ENCODE assay signal across 3 cellular contexts in the genomic region with DNA sequence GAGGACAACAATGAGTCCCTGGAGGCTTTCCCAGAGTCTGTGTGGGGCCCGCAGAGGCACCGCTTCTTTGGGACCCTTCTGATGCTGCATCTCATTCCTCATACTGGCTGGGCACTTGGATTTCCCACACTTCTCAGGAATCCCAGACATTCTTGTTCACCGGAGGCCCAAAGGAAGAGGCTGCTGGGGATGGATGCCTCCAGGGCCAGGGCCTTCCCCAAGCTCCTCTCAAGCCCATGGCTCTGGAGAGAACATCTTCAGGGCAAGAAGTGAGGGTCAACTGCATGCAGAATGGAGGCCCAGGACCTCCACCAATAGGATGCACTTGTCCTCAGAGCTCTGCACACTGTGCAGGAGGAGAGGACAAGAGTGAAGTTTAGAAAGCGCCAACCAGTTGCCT.
TF ChIP-seq lines count a peak whose summit lies in the region.

No MANE protein-coding gene starts in this region.

TF ChIP-seq in SK-N-SH, 30 proteins besides CTCF, POLR2A, EP300 and RAD21:
- TF ChIP-seq, protein P1, sequence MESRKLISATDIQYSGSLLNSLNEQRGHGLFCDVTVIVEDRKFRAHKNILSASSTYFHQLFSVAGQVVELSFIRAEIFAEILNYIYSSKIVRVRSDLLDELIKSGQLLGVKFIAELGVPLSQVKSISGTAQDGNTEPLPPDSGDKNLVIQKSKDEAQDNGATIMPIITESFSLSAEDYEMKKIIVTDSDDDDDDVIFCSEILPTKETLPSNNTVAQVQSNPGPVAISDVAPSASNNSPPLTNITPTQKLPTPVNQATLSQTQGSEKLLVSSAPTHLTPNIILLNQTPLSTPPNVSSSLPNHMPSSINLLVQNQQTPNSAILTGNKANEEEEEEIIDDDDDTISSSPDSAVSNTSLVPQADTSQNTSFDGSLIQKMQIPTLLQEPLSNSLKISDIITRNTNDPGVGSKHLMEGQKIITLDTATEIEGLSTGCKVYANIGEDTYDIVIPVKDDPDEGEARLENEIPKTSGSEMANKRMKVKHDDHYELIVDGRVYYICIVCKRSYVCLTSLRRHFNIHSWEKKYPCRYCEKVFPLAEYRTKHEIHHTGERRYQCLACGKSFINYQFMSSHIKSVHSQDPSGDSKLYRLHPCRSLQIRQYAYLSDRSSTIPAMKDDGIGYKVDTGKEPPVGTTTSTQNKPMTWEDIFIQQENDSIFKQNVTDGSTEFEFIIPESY (IDR thresholded peaks at IDR 0.05; ENCODE audit: borderline replicate concordance, low read depth), result no peak
- TF ChIP-seq EZH2phosphoT487 (IDR thresholded peaks at IDR 0.05; ENCODE audit: borderline replicate concordance, low read depth), result no peak
- TF ChIP-seq TCF12 (IDR thresholded peaks at IDR 0.05), result no peak
- TF ChIP-seq NRF1 (IDR thresholded peaks at IDR 0.05; ENCODE audit: low read depth, low read length), result no peak
- no peak for TF ChIP-seq GABPA (IDR thresholded peaks at IDR 0.05; ENCODE audit: low read depth)
- TF ChIP-seq FOXM1 (IDR thresholded peaks at IDR 0.05; ENCODE audit: low read depth), result no peak
- TF ChIP-seq JUND (IDR thresholded peaks at IDR 0.05), result no peak
- TF ChIP-seq, protein P2, sequence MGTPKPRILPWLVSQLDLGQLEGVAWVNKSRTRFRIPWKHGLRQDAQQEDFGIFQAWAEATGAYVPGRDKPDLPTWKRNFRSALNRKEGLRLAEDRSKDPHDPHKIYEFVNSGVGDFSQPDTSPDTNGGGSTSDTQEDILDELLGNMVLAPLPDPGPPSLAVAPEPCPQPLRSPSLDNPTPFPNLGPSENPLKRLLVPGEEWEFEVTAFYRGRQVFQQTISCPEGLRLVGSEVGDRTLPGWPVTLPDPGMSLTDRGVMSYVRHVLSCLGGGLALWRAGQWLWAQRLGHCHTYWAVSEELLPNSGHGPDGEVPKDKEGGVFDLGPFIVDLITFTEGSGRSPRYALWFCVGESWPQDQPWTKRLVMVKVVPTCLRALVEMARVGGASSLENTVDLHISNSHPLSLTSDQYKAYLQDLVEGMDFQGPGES (IDR thresholded peaks at IDR 0.05; ENCODE audit: low read depth, low read length), result no peak
- TF ChIP-seq NFIC (IDR thresholded peaks at IDR 0.05; ENCODE audit: borderline replicate concordance), result no peak
- TF ChIP-seq TAF1 (IDR thresholded peaks at IDR 0.05; ENCODE audit: borderline replicate concordance, low read depth, low read length), result no peak
- no peak for TF ChIP-seq SMC3 (IDR thresholded peaks at IDR 0.05; ENCODE audit: low read depth, low read length)
- no peak for TF ChIP-seq ELF1 (IDR thresholded peaks at IDR 0.05)
- no peak for TF ChIP-seq TEAD4 (IDR thresholded peaks at IDR 0.05; ENCODE audit: borderline replicate concordance, insufficient read depth)
- no peak for TF ChIP-seq FOXJ3 (CRISPR knock-in tag; IDR thresholded peaks at IDR 0.05)
- TF ChIP-seq, protein P3, sequence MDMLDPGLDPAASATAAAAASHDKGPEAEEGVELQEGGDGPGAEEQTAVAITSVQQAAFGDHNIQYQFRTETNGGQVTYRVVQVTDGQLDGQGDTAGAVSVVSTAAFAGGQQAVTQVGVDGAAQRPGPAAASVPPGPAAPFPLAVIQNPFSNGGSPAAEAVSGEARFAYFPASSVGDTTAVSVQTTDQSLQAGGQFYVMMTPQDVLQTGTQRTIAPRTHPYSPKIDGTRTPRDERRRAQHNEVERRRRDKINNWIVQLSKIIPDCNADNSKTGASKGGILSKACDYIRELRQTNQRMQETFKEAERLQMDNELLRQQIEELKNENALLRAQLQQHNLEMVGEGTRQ (IDR thresholded peaks at IDR 0.05; ENCODE audit: borderline replicate concordance, low read depth, low read length), result no peak
- TF ChIP-seq MXI1 (IDR thresholded peaks at IDR 0.05; ENCODE audit: low read depth, low read length), result no peak
- TF ChIP-seq FOSL2 (IDR thresholded peaks at IDR 0.05; ENCODE audit: borderline replicate concordance, low read depth), result no peak

TF ChIP-seq in SK-N-SH treated with all-trans-retinoic acid at 6 μM for 48 hours, 23 proteins besides CTCF, POLR2A, EP300 and RAD21 (continues in another document):
- TF ChIP-seq, protein P4, sequence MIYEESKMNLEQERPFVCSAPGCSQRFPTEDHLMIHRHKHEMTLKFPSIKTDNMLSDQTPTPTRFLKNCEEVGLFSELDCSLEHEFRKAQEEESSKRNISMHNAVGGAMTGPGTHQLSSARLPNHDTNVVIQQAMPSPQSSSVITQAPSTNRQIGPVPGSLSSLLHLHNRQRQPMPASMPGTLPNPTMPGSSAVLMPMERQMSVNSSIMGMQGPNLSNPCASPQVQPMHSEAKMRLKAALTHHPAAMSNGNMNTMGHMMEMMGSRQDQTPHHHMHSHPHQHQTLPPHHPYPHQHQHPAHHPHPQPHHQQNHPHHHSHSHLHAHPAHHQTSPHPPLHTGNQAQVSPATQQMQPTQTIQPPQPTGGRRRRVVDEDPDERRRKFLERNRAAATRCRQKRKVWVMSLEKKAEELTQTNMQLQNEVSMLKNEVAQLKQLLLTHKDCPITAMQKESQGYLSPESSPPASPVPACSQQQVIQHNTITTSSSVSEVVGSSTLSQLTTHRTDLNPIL (CRISPR knock-in tag; IDR thresholded peaks at IDR 0.05; ENCODE audit: low read depth), result no peak
- TF ChIP-seq, protein P5, sequence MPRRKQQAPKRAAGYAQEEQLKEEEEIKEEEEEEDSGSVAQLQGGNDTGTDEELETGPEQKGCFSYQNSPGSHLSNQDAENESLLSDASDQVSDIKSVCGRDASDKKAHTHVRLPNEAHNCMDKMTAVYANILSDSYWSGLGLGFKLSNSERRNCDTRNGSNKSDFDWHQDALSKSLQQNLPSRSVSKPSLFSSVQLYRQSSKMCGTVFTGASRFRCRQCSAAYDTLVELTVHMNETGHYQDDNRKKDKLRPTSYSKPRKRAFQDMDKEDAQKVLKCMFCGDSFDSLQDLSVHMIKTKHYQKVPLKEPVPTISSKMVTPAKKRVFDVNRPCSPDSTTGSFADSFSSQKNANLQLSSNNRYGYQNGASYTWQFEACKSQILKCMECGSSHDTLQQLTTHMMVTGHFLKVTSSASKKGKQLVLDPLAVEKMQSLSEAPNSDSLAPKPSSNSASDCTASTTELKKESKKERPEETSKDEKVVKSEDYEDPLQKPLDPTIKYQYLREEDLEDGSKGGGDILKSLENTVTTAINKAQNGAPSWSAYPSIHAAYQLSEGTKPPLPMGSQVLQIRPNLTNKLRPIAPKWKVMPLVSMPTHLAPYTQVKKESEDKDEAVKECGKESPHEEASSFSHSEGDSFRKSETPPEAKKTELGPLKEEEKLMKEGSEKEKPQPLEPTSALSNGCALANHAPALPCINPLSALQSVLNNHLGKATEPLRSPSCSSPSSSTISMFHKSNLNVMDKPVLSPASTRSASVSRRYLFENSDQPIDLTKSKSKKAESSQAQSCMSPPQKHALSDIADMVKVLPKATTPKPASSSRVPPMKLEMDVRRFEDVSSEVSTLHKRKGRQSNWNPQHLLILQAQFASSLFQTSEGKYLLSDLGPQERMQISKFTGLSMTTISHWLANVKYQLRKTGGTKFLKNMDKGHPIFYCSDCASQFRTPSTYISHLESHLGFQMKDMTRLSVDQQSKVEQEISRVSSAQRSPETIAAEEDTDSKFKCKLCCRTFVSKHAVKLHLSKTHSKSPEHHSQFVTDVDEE (CRISPR knock-in tag; IDR thresholded peaks at IDR 0.05), result no peak
- TF ChIP-seq SNAI2 (CRISPR knock-in tag; IDR thresholded peaks at IDR 0.05) (no peak), ZFP30 (CRISPR knock-in tag; IDR thresholded peaks at IDR 0.05) (no peak), GLIS3 (CRISPR knock-in tag; IDR thresholded peaks at IDR 0.05) (no peak), RARB (CRISPR knock-in tag; IDR thresholded peaks at IDR 0.05) (no peak), ZNF565 (CRISPR knock-in tag; conservative IDR thresholded peaks at IDR 0.05; ENCODE audit: low read depth) (no peak), TOX (CRISPR knock-in tag; IDR thresholded peaks at IDR 0.05; ENCODE audit: borderline replicate concordance) (no peak)
- TF ChIP-seq, protein P6, sequence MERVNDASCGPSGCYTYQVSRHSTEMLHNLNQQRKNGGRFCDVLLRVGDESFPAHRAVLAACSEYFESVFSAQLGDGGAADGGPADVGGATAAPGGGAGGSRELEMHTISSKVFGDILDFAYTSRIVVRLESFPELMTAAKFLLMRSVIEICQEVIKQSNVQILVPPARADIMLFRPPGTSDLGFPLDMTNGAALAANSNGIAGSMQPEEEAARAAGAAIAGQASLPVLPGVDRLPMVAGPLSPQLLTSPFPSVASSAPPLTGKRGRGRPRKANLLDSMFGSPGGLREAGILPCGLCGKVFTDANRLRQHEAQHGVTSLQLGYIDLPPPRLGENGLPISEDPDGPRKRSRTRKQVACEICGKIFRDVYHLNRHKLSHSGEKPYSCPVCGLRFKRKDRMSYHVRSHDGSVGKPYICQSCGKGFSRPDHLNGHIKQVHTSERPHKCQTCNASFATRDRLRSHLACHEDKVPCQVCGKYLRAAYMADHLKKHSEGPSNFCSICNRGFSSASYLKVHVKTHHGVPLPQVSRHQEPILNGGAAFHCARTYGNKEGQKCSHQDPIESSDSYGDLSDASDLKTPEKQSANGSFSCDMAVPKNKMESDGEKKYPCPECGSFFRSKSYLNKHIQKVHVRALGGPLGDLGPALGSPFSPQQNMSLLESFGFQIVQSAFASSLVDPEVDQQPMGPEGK (CRISPR knock-in tag; IDR thresholded peaks at IDR 0.05; ENCODE audit: borderline replicate concordance), result no peak

TF ChIP-seq in endothelial cell of umbilical vein, 7 proteins besides CTCF, POLR2A, EP300 and RAD21 (continued from another document):
- TF ChIP-seq FOS (IDR thresholded peaks at IDR 0.05; ENCODE audit: borderline replicate concordance, insufficient read depth, low read length), result no peak
TF ChIP-seq in endothelial cell of umbilical vein: peak in this region for 0.
